1 cellular context compared by ENCODE assay signal in genomic region chr5:141560725-141561483, GRCh38.
A peak's percentile ranks its signal among the peaks of the same experiment; 100 is the strongest.
TF ChIP-seq lines count a peak whose summit lies in the region.

No MANE protein-coding gene starts in this region.

TF ChIP-seq in K562, 482 proteins besides CTCF, POLR2A, EP300 and RAD21 (continued from another document):
- TF ChIP-seq DEAF1 (CRISPR knock-in tag; IDR thresholded peaks at IDR 0.05) (0 out of 2 replicates have a peak, but pooled peaks have one; percentile 22), ATF1 (CRISPR knock-in tag; IDR thresholded peaks at IDR 0.05) (no peak), ATF1 (tag; IDR thresholded peaks at IDR 0.05) (peak; percentile 59), ESRRB (CRISPR knock-in tag; IDR thresholded peaks at IDR 0.05; ENCODE audit: borderline replicate concordance) (no peak), GATAD2A (IDR thresholded peaks at IDR 0.05) (no peak), BMI1 (IDR thresholded peaks at IDR 0.05; ENCODE audit: low read length) (no peak), PHF20 (IDR thresholded peaks at IDR 0.05; ENCODE audit: partially characterized antibody) (peak; percentile 15), EP400 (IDR thresholded peaks at IDR 0.05) (no peak), ATF7 (IDR thresholded peaks at IDR 0.05) (peak; percentile 50; the same call in 1 of the 2 replicates), SMC3 (conservative IDR thresholded peaks at IDR 0.05; ENCODE audit: insufficient read depth, low read depth, low read length) (peak; percentile 47; the same call in 1 of the 2 replicates), CHAMP1 (IDR thresholded peaks at IDR 0.05) (peak; percentile 76), TBP (optimal IDR thresholded peaks at IDR 0.05; ENCODE audit: low read depth, low read length) (no peak), NFYB (IDR thresholded peaks at IDR 0.05; ENCODE audit: extremely low read depth, insufficient read length) (peak; percentile 75), HCFC1 (IDR thresholded peaks at IDR 0.05; ENCODE audit: low read depth, low read length) (no peak), REST (CRISPR knock-in tag; IDR thresholded peaks at IDR 0.05; ENCODE audit: low read depth) (no peak), VEZF1 (CRISPR knock-in tag; IDR thresholded peaks at IDR 0.05) (peak; percentile 63), ZKSCAN8 (CRISPR knock-in tag; IDR thresholded peaks at IDR 0.05) (no peak), TEAD4 (IDR thresholded peaks at IDR 0.05; ENCODE audit: low read length) (0 out of 2 replicates have a peak, but pooled peaks have one; percentile 22), TEAD4 (CRISPR knock-in tag; IDR thresholded peaks at IDR 0.05; ENCODE audit: borderline replicate concordance) (no peak), ZBTB5 (IDR thresholded peaks at IDR 0.05) (no peak), NFIC (IDR thresholded peaks at IDR 0.05) (peak; percentile 92), USF2 (CRISPR knock-in tag; IDR thresholded peaks at IDR 0.05) (peak; percentile 70), ZNF79 (CRISPR knock-in tag; IDR thresholded peaks at IDR 0.05; ENCODE audit: low read depth) (no peak), CREM (IDR thresholded peaks at IDR 0.05; ENCODE audit: low read depth) (0 out of 2 replicates have a peak, but pooled peaks have one; percentile 9), POLR3A (IDR thresholded peaks at IDR 0.05; ENCODE audit: borderline replicate concordance, extremely low read depth, insufficient read depth, insufficient read length) (no peak), POLR2H (tag; IDR thresholded peaks at IDR 0.05; ENCODE audit: low read depth) (no peak), USF1 (CRISPR knock-in tag; IDR thresholded peaks at IDR 0.05) (peak; percentile 61)
